Comparison of ENCODE assay signal across 18 cellular contexts in genomic region chr9:135971106-135971766, GRCh38.
"Had no signal": no experiment of that assay in that cellular context is flagged by ENCODE, and none has a peak within 500 bp of the region (broad histone marks: within the 10 kb centered on the region; RNA-seq: fewer than 3 reads in every experiment).

No MANE protein-coding gene starts in this region.

- FAIRE-seq: colon, kidney, urothelium cell line had no signal

- H3K4me3 Mint-ChIP-seq: activated B cell treated with CpG ODN at 0.5 μM for 24 hours; activated naive CD4-positive, alpha-beta T cell treated with anti-CD3 and anti-CD28 coated beads for 36 hours; activated naive CD8-positive, alpha-beta T cell treated with anti-CD3 and anti-CD28 coated beads, Interleukin-2, amount 10 ng/mL, durations not matched to agents 7 days and 5 days; activated T-cell treated with anti-CD3 and anti-CD28 coated beads, Interleukin-2, amount 50 U/mL, for 72 hours; central memory CD8-positive, alpha-beta T cell; naive B cell; stimulated activated memory B cell treated with anti-CD40 and anti-IgM and Interleukin-4, amounts not matched to agents 10 μg/mL and 1 μg/mL and 100 μg/mL, for 72 hours had no signal

- H3K36me3 Mint-ChIP-seq: activated naive CD8-positive, alpha-beta T cell treated with anti-CD3 and anti-CD28 coated beads, Interleukin-2, amount 10 ng/mL, durations not matched to agents 7 days and 5 days; naive B cell; stimulated activated memory B cell treated with anti-CD40 and anti-IgM and Interleukin-4, amounts not matched to agents 10 μg/mL and 1 μg/mL and 100 μg/mL, for 72 hours had no signal

- ATAC-seq: activated T-cell treated with anti-CD3 and anti-CD28 coated beads, Interleukin-2, amount 50 U/mL, for 72 hours; stimulated activated memory B cell treated with anti-CD40 and anti-IgM and Interleukin-4, amounts not matched to agents 10 μg/mL and 1 μg/mL and 100 μg/mL, for 72 hours had no signal

- H3K9me3 Mint-ChIP-seq: activated B cell treated with CpG ODN at 0.5 μM for 24 hours; activated naive CD4-positive, alpha-beta T cell treated with anti-CD3 and anti-CD28 coated beads for 36 hours; activated naive CD8-positive, alpha-beta T cell treated with anti-CD3 and anti-CD28 coated beads, Interleukin-2, amount 10 ng/mL, durations not matched to agents 7 days and 5 days; activated T-cell treated with anti-CD3 and anti-CD28 coated beads, Interleukin-2, amount 50 U/mL, for 72 hours; central memory CD8-positive, alpha-beta T cell; naive B cell; stimulated activated memory B cell treated with anti-CD40 and anti-IgM and Interleukin-4, amounts not matched to agents 10 μg/mL and 1 μg/mL and 100 μg/mL, for 72 hours had no signal

- DNase-seq: activated B cell treated with CpG ODN at 0.5 μM for 24 hours, amniotic stem cell, naive B cell, nucleus accumbens had no signal

- H3K4me3 ChIP-seq: breast epithelium, lower lobe of right lung, skin epidermis, stomach, suprapubic skin, tibial nerve had no signal

- H3K27ac Mint-ChIP-seq: activated B cell treated with CpG ODN at 0.5 μM for 24 hours; activated naive CD4-positive, alpha-beta T cell treated with anti-CD3 and anti-CD28 coated beads for 36 hours; activated naive CD8-positive, alpha-beta T cell treated with anti-CD3 and anti-CD28 coated beads, Interleukin-2, amount 10 ng/mL, durations not matched to agents 7 days and 5 days; activated T-cell treated with anti-CD3 and anti-CD28 coated beads, Interleukin-2, amount 50 U/mL, for 72 hours; stimulated activated memory B cell treated with anti-CD40 and anti-IgM and Interleukin-4, amounts not matched to agents 10 μg/mL and 1 μg/mL and 100 μg/mL, for 72 hours had no signal
